In genomic region chr5:142000709-142001484, GRCh38 we compare ENCODE assay signal across 9 cellular contexts. TPM values are rescaled to one million over a fixed set of nuclear protein-coding genes. Genes with fewer than 3 reads are reported as not detected.
DNase-seq lines count a peak whose midpoint lies in the region; ATAC-seq, FAIRE-seq and TF ChIP-seq lines count a peak whose summit lies in the region.
"Had no signal": no experiment of that assay in that cellular context is flagged by ENCODE, and none has a peak within 500 bp of the region (broad histone marks: within the 10 kb centered on the region; RNA-seq: fewer than 3 reads in every experiment).

No MANE protein-coding gene starts in this region.

- TF ChIP-seq EP300 in H1 (IDR thresholded peaks at IDR 0.05; ENCODE audit: borderline replicate concordance in 1 of 2, low read depth in 2 of 2, low read length in 2 of 2), result no peak

- H2BK15ac ChIP-seq in H1 (ENCODE audit: low read length), result no peak overlapping the region

- H3K4me3 Mint-ChIP-seq in activated naive CD4-positive, alpha-beta T cell treated with anti-CD3 and anti-CD28 coated beads, Interleukin-2, amount 50 U/mL, for 24 hours, result no peak overlapping the region

- H3K9ac ChIP-seq in H1 (replicated peaks in 1 of 4; ENCODE audit: extremely low read depth in 1 of 4, low read depth in 3 of 4, low read length in 3 of 4), result no peak overlapping the region

- H3K36me3 ChIP-seq in H1 (ENCODE audit: control insufficient read depth in 2 of 4, insufficient read depth in 4 of 4, low read length in 3 of 4), result peaks cover 14 to 54% (median 35%) of the 10 kb centered on the region in 4 experiments

- H3K27me3 Mint-ChIP-seq in activated naive CD4-positive, alpha-beta T cell treated with anti-CD3 and anti-CD28 coated beads, Interleukin-2, amount 50 U/mL, for 24 hours, result no peaks in the 10 kb centered on the region

- TF ChIP-seq CTCF in H1 (IDR thresholded peaks at IDR 0.05; ENCODE audit: control extremely low read depth in 1 of 3, insufficient read depth in 1 of 3, low read depth in 1 of 3, low read length in 3 of 3), result peak; percentile 23 to 53 (median 37)

- no peaks in the 10 kb centered on the region for H3K9me3 ChIP-seq in H1 (ENCODE audit: insufficient read depth in 2 of 2, low read depth in 1 of 2, low read length in 1 of 2)

- H3K4me3 ChIP-seq in H1 (ENCODE audit: extremely low read depth in 1 of 4, insufficient read depth in 2 of 4, low read depth in 3 of 4, low read length in 4 of 4), result no peak overlapping the region

- WGBS in H1 (ENCODE audit: extremely low coverage in 1 of 2, insufficient coverage in 1 of 2, insufficient read length in 1 of 2, insufficient replicate concordance in 2 of 2, low coverage in 1 of 2, low lambda C conversion rate in 2 of 2, missing lambda C conversion rate in 1 of 2), 2 experiments, result 90% methylated on average over 6 of the region's 6 CpGs; no CpG with 5 or more reads in 1 of the 2 experiments

- H3K14ac ChIP-seq in H1 (ENCODE audit: insufficient read length), result no peak overlapping the region

- no peak for FAIRE-seq in H1 (lab: Jason Lieb, UNC)

- H2BK12ac ChIP-seq in H1 (ENCODE audit: low read depth, low read length), result no peak overlapping the region

- H2BK120ac ChIP-seq in H1 (replicated peaks; ENCODE audit: low read depth, low read length), result no peak overlapping the region

- POLR2A ChIA-PET in H1 (lab: Charles Lee; ENCODE audit: partially characterized antibody), result interaction anchor here (1.8 to 2.4 kb wide), 2 partner anchors 9 to 11 kb away, joined by 8 to 11 read pairs; partner anchors contain the start of gene GNPDA1

- H3K4me1 Mint-ChIP-seq in activated naive CD4-positive, alpha-beta T cell treated with anti-CD3 and anti-CD28 coated beads, Interleukin-2, amount 50 U/mL, for 24 hours, result peaks cover 39% of the 10 kb centered on the region

- peaks cover 23% of the 10 kb centered on the region for H3K36me3 Mint-ChIP-seq in activated naive CD4-positive, alpha-beta T cell treated with anti-CD3 and anti-CD28 coated beads, Interleukin-2, amount 50 U/mL, for 24 hours

- no peaks in the 10 kb centered on the region for H3K4me1 ChIP-seq in H1 (replicated peaks in 1 of 4; ENCODE audit: control insufficient read depth in 3 of 4, insufficient read depth in 4 of 4, low read length in 3 of 4)

- H3K4ac ChIP-seq in H1 (replicated peaks; ENCODE audit: insufficient read length, low read depth, low read length), result no peak overlapping the region

- H4K8ac ChIP-seq in H1 (ENCODE audit: extremely low read depth, insufficient read depth, low read length), result no peak overlapping the region

- no peak overlapping the region for H4K5ac ChIP-seq in H1 (ENCODE audit: insufficient read length, low read depth, low read length)

- H3K4me2 ChIP-seq in H1 (ENCODE audit: insufficient read depth in 1 of 2, low read depth in 2 of 2, low read length in 2 of 2), result no peak overlapping the region

- no peak overlapping the region for H4K91ac ChIP-seq in H1 (replicated peaks; ENCODE audit: insufficient read length, low read length)

- H3K27me3 ChIP-seq in H1 (replicated peaks in 1 of 4; ENCODE audit: control insufficient read depth in 3 of 4, extremely low read depth in 1 of 4, insufficient read depth in 3 of 4, low read length in 3 of 4), result no peaks in the 10 kb centered on the region

- no peak overlapping the region for H2AFZ ChIP-seq in H1 (ENCODE audit: low read length)

- CTCF ChIA-PET in H1 (lab: Charles Lee; ENCODE audit: partially characterized antibody), result interaction anchor here (0.7 to 4.0 kb wide), 13 partner anchors 8 to 309 kb away, joined by 3 to 24 read pairs (median 3); partner anchors contain the start of gene GNPDA1

- no peak overlapping the region for H2BK20ac ChIP-seq in H1 (ENCODE audit: low read length)

- H2BK5ac ChIP-seq in H1 (ENCODE audit: low read depth, low read length), result no peak overlapping the region

- no peak overlapping the region for H3K18ac ChIP-seq in H1 (ENCODE audit: extremely low read depth, low read length)

- H3K27ac Mint-ChIP-seq in activated naive CD4-positive, alpha-beta T cell treated with anti-CD3 and anti-CD28 coated beads, Interleukin-2, amount 50 U/mL, for 24 hours, result peak overlapping the region; percentile 32

- ATAC-seq in HG03442 (IDR thresholded peaks at IDR 0.05; ENCODE audit: unreplicated experiment) (no peak), HG03378 (IDR thresholded peaks at IDR 0.05; ENCODE audit: unreplicated experiment) (no peak), HG02970 (IDR thresholded peaks at IDR 0.05; ENCODE audit: low FRiP score, unreplicated experiment) (no peak)
- ATAC-seq: left cardiac atrium had no signal

- no peak overlapping the region for H3K23ac ChIP-seq in H1 (ENCODE audit: insufficient read length)

- no peak overlapping the region for H3K27ac ChIP-seq in H1 (ENCODE audit: low read depth, low read length)
- H3K27ac ChIP-seq in temporal lobe (ENCODE audit: low read depth, low read length), result peak overlapping the region; percentile 5

- no peaks in the 10 kb centered on the region for H3K79me1 ChIP-seq in H1 (ENCODE audit: low read depth, low read length)

- no peak for TF ChIP-seq POLR2A in H1 (IDR thresholded peaks at IDR 0.05; ENCODE audit: control extremely low read depth in 1 of 2, low read depth in 2 of 2, low read length in 2 of 2)

- no peak for DNase-seq in activated naive CD4-positive, alpha-beta T cell treated with anti-CD3 and anti-CD28 coated beads, Interleukin-2, amount 50 U/mL, for 16 hours
- peak; percentile 35 for DNase-seq in NCI-H69 (lab: John Stamatoyannopoulos, UW)
- DNase-seq in H1 (ENCODE audit: low read depth in 1 of 2, low spot score in 2 of 2), result peak in 1 of 2 experiments; percentile 41
- DNase-seq: left cardiac atrium had no signal

- peak; percentile 32 to 49; a peak in 3 of 4 replicates for TF ChIP-seq RAD21 in H1 (IDR thresholded peaks at IDR 0.05 in 1 of 2, conservative IDR thresholded peaks at IDR 0.05 in 1 of 2; ENCODE audit: low read depth in 2 of 2, low read length in 2 of 2)

- no peaks in the 10 kb centered on the region for H4K20me1 ChIP-seq in H1 (replicated peaks in 1 of 2; ENCODE audit: control insufficient read depth in 1 of 2, insufficient read depth in 2 of 2, low read length in 2 of 2)

- no peak overlapping the region for H2AK5ac ChIP-seq in H1 (ENCODE audit: low read depth, low read length)

- H3K79me2 ChIP-seq in H1 (ENCODE audit: control insufficient read depth in 1 of 2, insufficient read depth in 2 of 2, low read length in 2 of 2), result no peaks in the 10 kb centered on the region

- no peaks in the 10 kb centered on the region for H3K9me3 Mint-ChIP-seq in activated naive CD4-positive, alpha-beta T cell treated with anti-CD3 and anti-CD28 coated beads, Interleukin-2, amount 50 U/mL, for 24 hours

- H3K56ac ChIP-seq in H1 (replicated peaks; ENCODE audit: insufficient read length, low read depth, low read length), result no peak overlapping the region

- no peaks in the 10 kb centered on the region for H3K23me2 ChIP-seq in H1 (ENCODE audit: low read depth, low read length)

TF ChIP-seq in H1, 55 proteins besides CTCF, POLR2A, EP300 and RAD21 (continues in another document):
- TF ChIP-seq POU5F1 (IDR thresholded peaks at IDR 0.05; ENCODE audit: low read depth, low read length) (no peak), MAX (IDR thresholded peaks at IDR 0.05) (no peak), CBX8 (IDR thresholded peaks at IDR 0.05; ENCODE audit: borderline replicate concordance, low read depth, low read length) (no peak), CREB1 (IDR thresholded peaks at IDR 0.05) (no peak), SP2 (IDR thresholded peaks at IDR 0.05; ENCODE audit: low read length) (no peak), SUZ12 (IDR thresholded peaks at IDR 0.05; ENCODE audit: low read length) (no peak), NRF1 (IDR thresholded peaks at IDR 0.05; ENCODE audit: low read depth, low read length) (no peak), PHF8 (conservative IDR thresholded peaks at IDR 0.05; ENCODE audit: low read depth, low read length) (no peak), JUND (IDR thresholded peaks at IDR 0.05; ENCODE audit: low read length) (no peak), SAP30 (IDR thresholded peaks at IDR 0.05; ENCODE audit: insufficient read depth, insufficient replicate concordance, low read length) (no peak)

RNA-seq across cellular contexts. Expression of gene GNPDA1, which starts 11.9 kb away (rescaled TPM):
- 93.6 and 94.3 TPM in 2 replicates for total RNA-seq in H1 (2021; fragmentation: NEBNext Ultra II Directional; extraction: Animal tissue kit (Norgen Biotek cat#: 25700))
- polyA plus RNA-seq in H1 (2011; rRNA removed), result 33.0 and 40.5 TPM in 2 replicates
- 36.4 TPM for polyA plus RNA-seq in H1 (2011; cell fraction: cytosol; rRNA removed)
- 36.0 TPM for polyA plus RNA-seq in H1 (2011; cell fraction: nucleus; rRNA removed)
- polyA plus RNA-seq in H1 (2012, experiment 1 of 2), result 80.2 to 92.6 TPM (median 81.5 TPM) in 4 replicates
- 83.8 TPM for polyA plus RNA-seq in H1 (2012, experiment 2 of 2)
- 57.1 TPM for polyA plus RNA-seq in H1 (2013, experiment 1 of 2)
- 61.9 TPM for polyA plus RNA-seq in H1 (2013, experiment 2 of 2)
- polyA minus RNA-seq in H1 (2011; rRNA and poly(A)+ RNA removed), result 34.9 and 53.7 TPM in 2 replicates
- 31.9 TPM for polyA minus RNA-seq in H1 (2011; cell fraction: cytosol; rRNA and poly(A)+ RNA removed)
- 24.4 TPM for polyA minus RNA-seq in H1 (2011; cell fraction: nucleus; rRNA and poly(A)+ RNA removed)
- total RNA-seq in temporal lobe, result 16.0 TPM

RNA-seq across cellular contexts. Expression of gene RNF14, which starts 32.0 kb away (rescaled TPM):
- total RNA-seq in H1 (2021; fragmentation: NEBNext Ultra II Directional; extraction: Animal tissue kit (Norgen Biotek cat#: 25700)), result 19.6 and 20.2 TPM in 2 replicates
- polyA plus RNA-seq in H1 (2011; rRNA removed), result 4.4 and 4.7 TPM in 2 replicates
- 8.1 TPM for polyA plus RNA-seq in H1 (2011; cell fraction: cytosol; rRNA removed)
- polyA plus RNA-seq in H1 (2011; cell fraction: nucleus; rRNA removed), result 9.2 TPM
- 10.2 to 20.8 TPM (median 13.4 TPM) in 4 replicates for polyA plus RNA-seq in H1 (2012, experiment 1 of 2)
- 2.8 TPM for polyA plus RNA-seq in H1 (2012, experiment 2 of 2)
- 9.4 TPM for polyA plus RNA-seq in H1 (2013, experiment 1 of 2)
- 9.6 TPM for polyA plus RNA-seq in H1 (2013, experiment 2 of 2)
- polyA minus RNA-seq in H1 (2011; rRNA and poly(A)+ RNA removed), result 17.2 and 19.1 TPM in 2 replicates
- polyA minus RNA-seq in H1 (2011; cell fraction: cytosol; rRNA and poly(A)+ RNA removed), result 10.4 TPM
- 12.9 TPM for polyA minus RNA-seq in H1 (2011; cell fraction: nucleus; rRNA and poly(A)+ RNA removed)
- total RNA-seq in temporal lobe, result 41.8 TPM

RNA-seq across cellular contexts. Expression of gene PCDH12, which starts 42.9 kb away (rescaled TPM):
- total RNA-seq in H1 (2021; fragmentation: NEBNext Ultra II Directional; extraction: Animal tissue kit (Norgen Biotek cat#: 25700)), result 0.17 and 0.21 TPM in 2 replicates
- polyA plus RNA-seq in H1 (2011; rRNA removed), result 0.05 and 0.06 TPM in 2 replicates
- 0.05 TPM for polyA plus RNA-seq in H1 (2011; cell fraction: cytosol; rRNA removed)
- 0.26 TPM for polyA plus RNA-seq in H1 (2011; cell fraction: nucleus; rRNA removed)
- polyA plus RNA-seq in H1 (2012, experiment 1 of 2), result 0.31 to 0.47 TPM (median 0.35 TPM) in 4 replicates
- 0.09 TPM for polyA plus RNA-seq in H1 (2012, experiment 2 of 2)
- 0.14 TPM for polyA plus RNA-seq in H1 (2013, experiment 1 of 2)
- polyA plus RNA-seq in H1 (2013, experiment 2 of 2), result 0.26 TPM
- polyA minus RNA-seq in H1 (2011; rRNA and poly(A)+ RNA removed), result 0.06 and 0.49 TPM in 2 replicates
- polyA minus RNA-seq in H1 (2011; cell fraction: cytosol; rRNA and poly(A)+ RNA removed), result not detected
- 0.10 TPM for polyA minus RNA-seq in H1 (2011; cell fraction: nucleus; rRNA and poly(A)+ RNA removed)
- total RNA-seq in temporal lobe, result 3.4 TPM
